In genomic region chr10:132337019-132337418, GRCh38 we compare ENCODE assay signal across 9 cellular contexts. TPM values are rescaled to one million over a fixed set of nuclear protein-coding genes. Genes with fewer than 3 reads are reported as not detected.
DNase-seq lines count a peak whose midpoint lies in the region; ATAC-seq and TF ChIP-seq lines count a peak whose summit lies in the region.
"Had no signal": no experiment of that assay in that cellular context is flagged by ENCODE, and none has a peak within 500 bp of the region (broad histone marks: within the 10 kb centered on the region; RNA-seq: fewer than 3 reads in every experiment).

No MANE protein-coding gene starts in this region.

- in situ Hi-C loops in Panc1 (cut with HindIII; ENCODE audit: low pct_unique_long_range_greater_than_20kb, low sequenced_read_pairs) = no loop called here

- TF ChIP-seq CTCF in Panc1 (IDR thresholded peaks at IDR 0.05) (no peak), esophagus muscularis mucosa (IDR thresholded peaks at IDR 0.05) (no peak)

- CTCF ChIA-PET in Panc1 (lab: Charles Lee) = no interaction called here

- WGBS in esophagus muscularis mucosa = 46% methylated on average over 11 of the region's 14 CpGs

- H3K4me3 ChIP-seq in GM08714 (ENCODE audit: low read length) (peak overlapping the region; percentile 67; the same call in 1 of the 2 replicates), Panc1 (ENCODE audit: low read depth in 2 of 2, low read length in 2 of 2) (peak overlapping the region; percentile 11 to 28), esophagus muscularis mucosa (peak overlapping the region; percentile 41 to 53 (median 44))

- intact Hi-C loops in Panc1 (cut with micrococcal nuclease; ENCODE audit: unreplicated experiment) = no loop called here
- intact Hi-C loops in esophagus muscularis mucosa (cut with DNase I) = no loop called here

- H3K36me3 ChIP-seq in Panc1 (ENCODE audit: control insufficient read depth, insufficient read depth, low read length) (no peaks in the 10 kb centered on the region), esophagus muscularis mucosa (peaks cover 0 to 43% (median 8%) of the 10 kb centered on the region in 4 donors)

- no peak for TF ChIP-seq EP300 in esophagus muscularis mucosa (IDR thresholded peaks at IDR 0.05)

- H3K27ac ChIP-seq in Panc1 (ENCODE audit: low read length) = peak overlapping the region; percentile 36
- peak overlapping the region in 3 of 4 donors; percentile 20 to 52 (median 51) for H3K27ac ChIP-seq in esophagus muscularis mucosa (replicated peaks in 1 of 4)

- H3K4me1 ChIP-seq in Panc1 (ENCODE audit: control insufficient read depth, insufficient read depth, low read length) (peaks cover 16% of the 10 kb centered on the region), esophagus muscularis mucosa (peaks cover 9 to 18% (median 10%) of the 10 kb centered on the region in 4 donors)

- ATAC-seq in Panc1 (no peak), HG03280 (IDR thresholded peaks at IDR 0.05; ENCODE audit: unreplicated experiment) (no peak), HG03025 (IDR thresholded peaks at IDR 0.05; ENCODE audit: low FRiP score, unreplicated experiment) (no peak), GM18909 (IDR thresholded peaks at IDR 0.05; ENCODE audit: poor library complexity, unreplicated experiment) (no peak), GM18858 (IDR thresholded peaks at IDR 0.05; ENCODE audit: unreplicated experiment) (no peak)
- ATAC-seq: PC-3 had no signal

- H3K9me3 ChIP-seq in Panc1 (ENCODE audit: control insufficient read depth, insufficient read depth, low read depth, low read length) (no peaks in the 10 kb centered on the region), esophagus muscularis mucosa (no peaks in the 10 kb centered on the region)

- no TSS peak for BruUV-seq in Panc1 (replicated peaks; lab: Mats Ljungman, UMichigan)

- H3K27me3 ChIP-seq in Panc1 (ENCODE audit: control insufficient read depth, insufficient read depth, low read length) = no peaks in the 10 kb centered on the region
- H3K27me3 ChIP-seq in esophagus muscularis mucosa = no peaks in the 10 kb centered on the region

- DNase-seq in Panc1 (ENCODE audit: low read depth, low spot score) (no peak), esophagus muscularis mucosa (ENCODE audit: extremely low spot score) (no peak), pons (ENCODE audit: low spot score) (peak; percentile 17)
- DNase-seq: PC-3 had no signal

- no peak for TF ChIP-seq POLR2A in esophagus muscularis mucosa (IDR thresholded peaks at IDR 0.05; ENCODE audit: low read depth)

- POLR2A ChIA-PET in Panc1 (lab: Charles Lee) = no interaction called here

RNA-seq across cellular contexts. Expression of gene LRRC27, which starts 5.0 kb away (rescaled TPM):
- total RNA-seq in Panc1 (2021; ENCODE audit: unreplicated experiment) (15.7 TPM), esophagus muscularis mucosa (10 to 100 TPM in 2 of 4 donors, 1 to 10 TPM in 2; 5.8 to 19.1 (median 9.5) TPM)
- polyA plus RNA-seq in Panc1 (2012; ENCODE audit: insufficient read length) = 15.9 TPM

RNA-seq across cellular contexts. Expression of gene STK32C, which starts 29.3 kb away (rescaled TPM):
- 53.7 TPM for total RNA-seq in Panc1 (2021; ENCODE audit: unreplicated experiment)
- 74.8 TPM for polyA plus RNA-seq in Panc1 (2012; ENCODE audit: insufficient read length)
- 10 to 100 TPM in 1 of 4 donors, 1 to 10 TPM in 3; 4.8 to 10.9 (median 7.8) TPM for total RNA-seq in esophagus muscularis mucosa

RNA-seq across cellular contexts. Expression of gene PWWP2B, which starts 60.0 kb away (rescaled TPM):
- total RNA-seq in Panc1 (2021; ENCODE audit: unreplicated experiment) (51.6 TPM), esophagus muscularis mucosa (10 to 100 TPM; 11.8 to 25.5 (median 14.3) TPM)
- 56.2 TPM for polyA plus RNA-seq in Panc1 (2012; ENCODE audit: insufficient read length)
